ENCODE assay signal across 38 cellular contexts in the genomic region with DNA sequence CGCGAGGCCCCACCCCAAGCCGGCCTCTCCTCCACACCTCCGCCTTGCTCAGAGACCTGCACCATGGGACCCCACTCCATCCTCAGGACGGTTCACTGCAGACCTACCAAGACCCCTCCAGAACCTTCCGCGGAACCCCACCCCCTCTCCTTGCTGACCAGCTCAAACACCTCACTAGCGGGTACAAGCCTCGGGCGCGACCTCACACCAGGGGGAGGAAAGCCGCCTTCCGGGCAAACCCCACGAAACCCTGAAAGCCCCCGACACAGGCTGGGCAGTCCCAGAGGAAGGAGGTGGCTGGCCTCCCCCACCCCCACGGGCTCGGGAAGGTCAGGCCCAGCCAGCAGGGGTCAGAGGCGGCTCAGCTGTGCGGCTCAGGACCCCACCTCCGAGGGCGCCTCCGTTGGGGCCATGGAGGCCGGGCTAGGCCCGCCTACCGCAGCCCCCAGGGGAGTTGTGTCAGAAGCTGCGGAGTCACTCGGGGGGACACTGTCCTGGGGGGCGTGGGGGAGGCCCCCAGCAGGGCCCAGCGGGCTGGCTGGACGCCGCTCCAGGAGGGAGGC. TPM values are rescaled to one million over a fixed set of nuclear protein-coding genes. Genes with fewer than 3 reads are reported as not detected.
DNase-seq lines count a peak whose midpoint lies in the region; ATAC-seq, FAIRE-seq and TF ChIP-seq lines count a peak whose summit lies in the region.
"Had no signal": no experiment of that assay in that cellular context is flagged by ENCODE, and none has a peak within 500 bp of the region (broad histone marks: within the 10 kb centered on the region; RNA-seq: fewer than 3 reads in every experiment).

No MANE protein-coding gene starts in this region.

- no peak overlapping the region for H3K4me2 ChIP-seq in K562 (ENCODE audit: insufficient read depth, low read length)
- H3K4me2 ChIP-seq: PC-9 had no signal

- no peak for TF ChIP-seq RAD21 in K562 (CRISPR knock-in tag; conservative IDR thresholded peaks at IDR 0.05 in 1 of 2, IDR thresholded peaks at IDR 0.05 in 1 of 2)

- ATAC-seq in K562, result peak; percentile 11; the same call in 2 of the 3 replicates
- ATAC-seq: activated CD4-positive, alpha-beta T cell treated with anti-CD3 and anti-CD28 coated beads for 36 hours; activated CD8-positive, alpha-beta T cell treated with anti-CD3 and anti-CD28 coated beads for 36 hours; naive thymus-derived CD8-positive, alpha-beta T cell; stimulated activated memory B cell treated with anti-CD40 and anti-IgM and Interleukin-4, amounts not matched to agents 10 μg/mL and 1 μg/mL and 100 μg/mL, for 72 hours had no signal

- no peak for TF ChIP-seq CTCF in HEK293 (tag by site-specific recombination; IDR thresholded peaks at IDR 0.05)
- TF ChIP-seq CTCF in K562 (IDR thresholded peaks at IDR 0.05 in 2 of 3, conservative IDR thresholded peaks at IDR 0.05 in 1 of 3; ENCODE audit: insufficient read depth in 2 of 3, low read depth in 1 of 3, low read length in 3 of 3), result no peak
- no peak for TF ChIP-seq CTCF in nephron progenitor cell (IDR thresholded peaks at IDR 0.05)
- no peak for TF ChIP-seq CTCF in uterus (IDR thresholded peaks at IDR 0.05)
- TF ChIP-seq CTCF in GM13976 (IDR thresholded peaks at IDR 0.05; ENCODE audit: borderline replicate concordance, control extremely low read depth, extremely low read depth, insufficient read depth, missing control alignments), result no peak

- POLR2A ChIA-PET in HEK293 (lab: Yijun Ruan, JAX) (interaction anchor here (1.6 kb wide), 1 partner anchor 29 kb away, joined by 4 read pairs; the partner anchor contains the start of gene ABCA7), K562 (lab: Yijun Ruan, JAX) (interaction anchor here (1.7 kb wide), 1 partner anchor 10 kb away, joined by 7 read pairs; no protein-coding TSS in a partner anchor)

- WGBS in K562 (ENCODE audit: insufficient coverage, low coverage, missing lambda C conversion rate), result 100% methylated on average over 9 of the region's 31 CpGs

- H3K27me3 ChIP-seq in K562 (ENCODE audit: control insufficient read depth in 2 of 2, insufficient read depth in 2 of 2, low read length in 2 of 2) (no peaks in the 10 kb centered on the region), uterus (no peaks in the 10 kb centered on the region)
- H3K27me3 ChIP-seq: left lung had no signal

- no peak overlapping the region for H2AFZ ChIP-seq in K562 (ENCODE audit: low read depth, low read length)
- H2AFZ ChIP-seq: PC-9 had no signal

- no peaks in the 10 kb centered on the region for H3K4me1 Mint-ChIP-seq in nephron progenitor cell
- H3K4me1 Mint-ChIP-seq: activated CD4-positive, alpha-beta T cell treated with anti-CD3 and anti-CD28 coated beads for 36 hours had no signal

- TF ChIP-seq POLR2A in K562 (conservative IDR thresholded peaks at IDR 0.05) (peak; percentile 18; the same call in 1 of the 2 replicates), uterus (IDR thresholded peaks at IDR 0.05) (peak in 1 of 2 donors; percentile 0)

- H3K9me3 Mint-ChIP-seq in nephron progenitor cell, result no peaks in the 10 kb centered on the region
- H3K9me3 Mint-ChIP-seq: activated CD8-positive, alpha-beta T cell treated with anti-CD3 and anti-CD28 coated beads for 36 hours; activated naive CD4-positive, alpha-beta T cell treated with anti-CD3 and anti-CD28 coated beads for 36 hours; activated T-helper 1 cell treated with anti-CD3 and anti-CD28 coated beads, Interleukin-12 subunit alpha, Interleukin-12 subunit beta, Interleukin-2, Interleukin-4 antibody, amounts not matched to agents 30 ng/mL and 10 ng/mL and 1 ng/mL, durations not matched to agents 14 hours and 24 hours and 36 hours; naive thymus-derived CD8-positive, alpha-beta T cell; stimulated activated memory B cell treated with anti-CD40 and anti-IgM and Interleukin-4, amounts not matched to agents 10 μg/mL and 1 μg/mL and 100 μg/mL, for 72 hours had no signal

- intact Hi-C loops in K562 (cut with micrococcal nuclease) (no loop called here), uterus (cut with DNase I; ENCODE audit: low total_unique reads) (no loop called here)

- no peaks in the 10 kb centered on the region for H3K4me1 ChIP-seq in HEK293 (ENCODE audit: control insufficient read depth, insufficient read depth, low read length)
- H3K4me1 ChIP-seq in K562 (replicated peaks in 1 of 2; ENCODE audit: control insufficient read depth in 2 of 2, insufficient read depth in 2 of 2, low read length in 2 of 2), result peaks cover 0 to 78% of the 10 kb centered on the region in 2 experiments; a peak in 2 of 5 replicates
- H3K4me1 ChIP-seq in uterus, result no peaks in the 10 kb centered on the region
- H3K4me1 ChIP-seq: Caco-2 had no signal

- BruUV-seq in K562 (replicated peaks; lab: Mats Ljungman, UMichigan), result TSS peak; percentile 86

- H3K9ac ChIP-seq in K562 (ENCODE audit: insufficient read depth in 1 of 2, low read depth in 2 of 2, low read length in 2 of 2), result no peak overlapping the region

- DNase-seq in K562 (ENCODE audit: extremely low read depth in 1 of 4, low spot score in 3 of 4), result no peak
- no peak for DNase-seq in nephron progenitor cell
- DNase-seq in uterus, result peak in 1 of 2 donors; percentile 38
- DNase-seq in H4 (ENCODE audit: low spot score), result no peak
- no peak for DNase-seq in GM13976 (ENCODE audit: low spot score)
- no peak for DNase-seq in stimulated activated CD4-positive, alpha-beta T cell treated with anti-CD3 and anti-CD28 coated beads, Interleukin-2, amount 100 ng/mL, for 48 hours
- DNase-seq: activated CD4-positive, alpha-beta T cell treated with anti-CD3 and anti-CD28 coated beads for 36 hours; activated CD8-positive, alpha-beta memory T cell treated with anti-CD3 and anti-CD28 coated beads, Interleukin-2, amount 50 U/mL, for 48 hours; activated CD8-positive, alpha-beta T cell treated with anti-CD3 and anti-CD28 coated beads for 36 hours; activated naive CD4-positive, alpha-beta T cell treated with anti-CD3 and anti-CD28 coated beads for 36 hours; C1 segment of cervical spinal cord; Caco-2; central memory CD4-positive, alpha-beta T cell; cortex of kidney; effector memory CD4-positive, alpha-beta T cell; GOT3; Karpas-422; midbrain; naive thymus-derived CD8-positive, alpha-beta T cell; NCI-H1436; NCI-H2081 treated with DMSO at 0.1 percent for 48 hours; NCI-H2227 treated with DMSO at 0.1 percent for 48 hours; NCI-H526 treated with DMSO at 0.1 percent for 48 hours; PC-9; substantia nigra; SW 1271 had no signal

- no peaks in the 10 kb centered on the region for H3K9me1 ChIP-seq in K562 (ENCODE audit: control insufficient read depth, insufficient read depth, low read length)

- FAIRE-seq in K562 (lab: Jason Lieb, UNC), result no peak
- FAIRE-seq: islet of Langerhans had no signal

- peaks cover 20% of the 10 kb centered on the region for H3K79me2 ChIP-seq in K562 (ENCODE audit: control insufficient read depth, insufficient read depth, low read length)

- no peak for TF ChIP-seq EP300 in K562 (IDR thresholded peaks at IDR 0.05; ENCODE audit: low read length)

- H3K27me3 Mint-ChIP-seq in nephron progenitor cell (ENCODE audit: low read depth, poor library complexity), result no peaks in the 10 kb centered on the region
- H3K27me3 Mint-ChIP-seq: activated CD4-positive, alpha-beta T cell treated with anti-CD3 and anti-CD28 coated beads for 36 hours; activated CD8-positive, alpha-beta T cell treated with anti-CD3 and anti-CD28 coated beads for 36 hours; naive thymus-derived CD8-positive, alpha-beta T cell; stimulated activated memory B cell treated with anti-CD40 and anti-IgM and Interleukin-4, amounts not matched to agents 10 μg/mL and 1 μg/mL and 100 μg/mL, for 72 hours had no signal

- in situ Hi-C loops in K562 (cut with MboI), result no loop called here
- in situ Hi-C loops in GM13976 (cut with MboI; ENCODE audit: low sequenced_read_pairs, unreplicated experiment), result no loop called here

- no peak overlapping the region for H3K4me3 Mint-ChIP-seq in nephron progenitor cell
- H3K4me3 Mint-ChIP-seq: activated CD4-positive, alpha-beta T cell treated with anti-CD3 and anti-CD28 coated beads for 36 hours; activated CD8-positive, alpha-beta T cell treated with anti-CD3 and anti-CD28 coated beads for 36 hours; activated naive CD4-positive, alpha-beta T cell treated with anti-CD3 and anti-CD28 coated beads for 36 hours; activated T-helper 1 cell treated with anti-CD3 and anti-CD28 coated beads, Interleukin-12 subunit alpha, Interleukin-12 subunit beta, Interleukin-2, Interleukin-4 antibody, amounts not matched to agents 30 ng/mL and 10 ng/mL and 1 ng/mL, durations not matched to agents 14 hours and 24 hours and 36 hours; stimulated activated memory B cell treated with anti-CD40 and anti-IgM and Interleukin-4, amounts not matched to agents 10 μg/mL and 1 μg/mL and 100 μg/mL, for 72 hours had no signal

- H3K27ac Mint-ChIP-seq in nephron progenitor cell, result peak overlapping the region; percentile 54
- H3K27ac Mint-ChIP-seq: activated CD4-positive, alpha-beta T cell treated with anti-CD3 and anti-CD28 coated beads for 36 hours; activated CD8-positive, alpha-beta T cell treated with anti-CD3 and anti-CD28 coated beads for 36 hours; activated naive CD4-positive, alpha-beta T cell treated with anti-CD3 and anti-CD28 coated beads for 36 hours; activated T-helper 1 cell treated with anti-CD3 and anti-CD28 coated beads, Interleukin-12 subunit alpha, Interleukin-12 subunit beta, Interleukin-2, Interleukin-4 antibody, amounts not matched to agents 30 ng/mL and 10 ng/mL and 1 ng/mL, durations not matched to agents 14 hours and 24 hours and 36 hours; stimulated activated memory B cell treated with anti-CD40 and anti-IgM and Interleukin-4, amounts not matched to agents 10 μg/mL and 1 μg/mL and 100 μg/mL, for 72 hours had no signal

- H4K20me1 ChIP-seq in K562 (replicated peaks; ENCODE audit: control insufficient read depth, insufficient read depth, low read length), result 0 out of 2 replicates have a peak, but pooled peaks cover under 1% of the 10 kb centered on the region

- peaks cover 8% of the 10 kb centered on the region for H3K36me3 Mint-ChIP-seq in nephron progenitor cell (ENCODE audit: low read depth)

- H3K4me3 ChIP-seq in HEK293 (ENCODE audit: low read depth, low read length) (no peak overlapping the region), K562 (no peak overlapping the region), uterus (no peak overlapping the region)
- H3K4me3 ChIP-seq: left lung, PC-9 had no signal

- H3K36me3 ChIP-seq in HEK293 (ENCODE audit: control insufficient read depth in 2 of 2, insufficient read depth in 1 of 2, low read length in 2 of 2), result peaks cover 0 to 51% of the 10 kb centered on the region in 2 experiments; a peak in 1 of 3 replicates
- H3K36me3 ChIP-seq in K562 (ENCODE audit: control insufficient read depth, insufficient read depth, low read length), result peaks cover 59% of the 10 kb centered on the region; the same call in 2 of the 3 replicates
- no peaks in the 10 kb centered on the region for H3K36me3 ChIP-seq in uterus

- H3K27ac ChIP-seq in HEK293 (ENCODE audit: extremely low read depth, low read depth, low read length), result no peak overlapping the region
- no peak overlapping the region for H3K27ac ChIP-seq in K562 (ENCODE audit: extremely low read depth, low read depth, low read length)
- peak overlapping the region; percentile 61 to 74 for H3K27ac ChIP-seq in uterus
- H3K27ac ChIP-seq: epithelial cell of prostate, HL-60, PC-9, VCaP had no signal

- H3K9me3 ChIP-seq in HEK293 (ENCODE audit: control insufficient read depth, insufficient read depth, low read depth, low read length) (no peaks in the 10 kb centered on the region), K562 (replicated peaks; ENCODE audit: control insufficient read depth, insufficient read depth, low read depth, low read length) (no peaks in the 10 kb centered on the region), uterus (no peaks in the 10 kb centered on the region)
- H3K9me3 ChIP-seq: Caco-2, left lung had no signal

- CTCF ChIA-PET in HEK293 (lab: Yijun Ruan, JAX), result no interaction called here
- CTCF ChIA-PET in K562 (lab: Yijun Ruan, JAX; ENCODE audit: low intra/inter-chr PET ratio), result no interaction called here

RNA-seq across cellular contexts. Expression of gene GRIN3B, which starts 9.8 kb away (rescaled TPM):
- 0.32 and 0.88 TPM in 2 replicates for total RNA-seq in K562 (2011; cell fraction: chromatin; rRNA removed; ENCODE audit: low replicate concordance)
- 1.3 and 2.9 TPM in 2 replicates for total RNA-seq in K562 (2011; cell fraction: nucleolus; rRNA removed)
- 0.29 and 0.46 TPM in 2 replicates for total RNA-seq in K562 (2011; cell fraction: nucleoplasm; rRNA removed)
- total RNA-seq in K562 (2014; rRNA removed) (0.95 TPM in 1 of 2 replicates, not detected in the other), K562 (2014; rRNA removed; fragmentation: Illumina TruSeq; extraction: Trizol) (not detected in 2 replicates), K562 (2015; rRNA removed; fragmentation: Illumina TruSeq; extraction: Trizol) (not detected in 2 replicates), K562 (2021) (0.51 TPM in 1 of 2 replicates, not detected in the other), uterus (under 1 TPM in 1 of 4 donors, not detected in 3; 0.48 TPM)
- polyA plus RNA-seq in K562 (2011; rRNA removed) (0.06 and 0.23 TPM in 2 replicates), K562 (2014; fragmentation: Illumina TruSeq; extraction: Trizol) (not detected in 2 replicates), K562 (2014; fragmentation: Nextera tagmentation; extraction: Ambion mirVana) (not detected), K562 (2014; rRNA removed) (0.15 and 0.19 TPM in 2 replicates)
- polyA plus RNA-seq in K562 (2011; cell fraction: cytosol; rRNA removed), result 0.31 and 0.53 TPM in 2 replicates
- polyA plus RNA-seq in K562 (2011; cell fraction: nucleus; rRNA removed), result 2.2 and 2.5 TPM in 2 replicates
- polyA plus RNA-seq in K562 (2012), result 0.12 and 0.51 TPM in 2 replicates
- polyA minus RNA-seq in K562 (2011; rRNA and poly(A)+ RNA removed), result 0.06 TPM in 1 of 2 replicates, not detected in the other
- polyA minus RNA-seq in K562 (2011; cell fraction: cytosol; rRNA and poly(A)+ RNA removed), result not detected in 2 replicates
- 0.40 and 1.4 TPM in 2 replicates for polyA minus RNA-seq in K562 (2011; cell fraction: nucleus; rRNA and poly(A)+ RNA removed)
- total RNA-seq in H4 (2014; rRNA removed; shearing (Covaris generic)), result 0.23 TPM in 1 of 2 replicates, not detected in the other
- total RNA-seq: activated T-helper 1 cell treated with anti-CD3 and anti-CD28 coated beads, Interleukin-12 subunit alpha, Interleukin-12 subunit beta, Interleukin-2, Interleukin-4 antibody, amounts not matched to agents 30 ng/mL and 10 ng/mL and 1 ng/mL, durations not matched to agents 14 hours and 24 hours and 36 hours; naive thymus-derived CD8-positive, alpha-beta T cell had no signal
- polyA plus RNA-seq: naive thymus-derived CD8-positive, alpha-beta T cell had no signal

RNA-seq across cellular contexts. Expression of gene TMEM259, which starts 10.9 kb away (rescaled TPM):
- total RNA-seq in K562 (2011; cell fraction: chromatin; rRNA removed; ENCODE audit: low replicate concordance), result 157 and 512 TPM in 2 replicates
- total RNA-seq in K562 (2011; cell fraction: nucleolus; rRNA removed), result 498 and 541 TPM in 2 replicates
- 251 and 289 TPM in 2 replicates for total RNA-seq in K562 (2011; cell fraction: nucleoplasm; rRNA removed)
- total RNA-seq in K562 (2014; rRNA removed) (135 and 169 TPM in 2 replicates), K562 (2014; rRNA removed; fragmentation: Illumina TruSeq; extraction: Trizol) (13.4 and 18.5 TPM in 2 replicates), K562 (2015; rRNA removed; fragmentation: Illumina TruSeq; extraction: Trizol) (59.7 and 60.9 TPM in 2 replicates), K562 (2021) (176 and 193 TPM in 2 replicates), uterus (100 to 1,000 TPM in 1 of 4 donors, 10 to 100 TPM in 3; 47.4 to 164 (median 56.9) TPM)
- polyA plus RNA-seq in K562 (2011; rRNA removed) (83.2 and 158 TPM in 2 replicates), K562 (2014; fragmentation: Illumina TruSeq; extraction: Trizol) (63.6 and 79.5 TPM in 2 replicates), K562 (2014; fragmentation: Nextera tagmentation; extraction: Ambion mirVana) (under 1 TPM; 0.52 to 0.57 TPM), K562 (2014; rRNA removed) (225 and 231 TPM in 2 replicates)
- polyA plus RNA-seq in K562 (2011; cell fraction: cytosol; rRNA removed), result 163 and 311 TPM in 2 replicates
- polyA plus RNA-seq in K562 (2011; cell fraction: nucleus; rRNA removed), result 1,374 and 1,890 TPM in 2 replicates
- polyA plus RNA-seq in K562 (2012), result 118 and 187 TPM in 2 replicates
- polyA minus RNA-seq in K562 (2011; rRNA and poly(A)+ RNA removed), result 18.2 and 31.6 TPM in 2 replicates
- polyA minus RNA-seq in K562 (2011; cell fraction: cytosol; rRNA and poly(A)+ RNA removed), result 42.1 and 50.9 TPM in 2 replicates
- polyA minus RNA-seq in K562 (2011; cell fraction: nucleus; rRNA and poly(A)+ RNA removed), result 105 and 111 TPM in 2 replicates
- total RNA-seq in H4 (2014; rRNA removed; shearing (Covaris generic)), result 57.0 and 72.5 TPM in 2 replicates

RNA-seq across cellular contexts. Expression of gene RNU6-2, which starts 11.3 kb away (rescaled TPM):
- total RNA-seq in K562 (2011; cell fraction: chromatin; rRNA removed; ENCODE audit: low replicate concordance), result not detected in 2 replicates
- not detected in 2 replicates for total RNA-seq in K562 (2011; cell fraction: nucleolus; rRNA removed)
- total RNA-seq in K562 (2011; cell fraction: nucleoplasm; rRNA removed), result not detected in 2 replicates
- total RNA-seq in K562 (2014; rRNA removed), result not detected in 2 replicates
- not detected in 2 replicates for total RNA-seq in K562 (2014; rRNA removed; fragmentation: Illumina TruSeq; extraction: Trizol)
- total RNA-seq in K562 (2015; rRNA removed; fragmentation: Illumina TruSeq; extraction: Trizol), result not detected in 2 replicates
- total RNA-seq in K562 (2021), result not detected in 2 replicates
- polyA plus RNA-seq in K562 (2011; rRNA removed), result not detected in 2 replicates
- not detected in 2 replicates for polyA plus RNA-seq in K562 (2011; cell fraction: cytosol; rRNA removed)
- polyA plus RNA-seq in K562 (2011; cell fraction: nucleus; rRNA removed), result not detected in 2 replicates
- not detected in 2 replicates for polyA plus RNA-seq in K562 (2012)
- not detected in 2 replicates for polyA plus RNA-seq in K562 (2014; fragmentation: Illumina TruSeq; extraction: Trizol)
- polyA plus RNA-seq in K562 (2014; fragmentation: Nextera tagmentation; extraction: Ambion mirVana), result not detected
- polyA plus RNA-seq in K562 (2014; rRNA removed), result not detected in 2 replicates
- polyA minus RNA-seq in K562 (2011; rRNA and poly(A)+ RNA removed), result under 0.01 TPM in 2 replicates
- 667 TPM in 1 of 2 replicates, not detected in the other for polyA minus RNA-seq in K562 (2011; cell fraction: cytosol; rRNA and poly(A)+ RNA removed)
- polyA minus RNA-seq in K562 (2011; cell fraction: nucleus; rRNA and poly(A)+ RNA removed), result under 0.01 TPM in 1 of 2 replicates, not detected in the other
- total RNA-seq in uterus, result not detected
- total RNA-seq in H4 (2014; rRNA removed; shearing (Covaris generic)), result not detected in 2 replicates
- total RNA-seq: activated CD4-positive, alpha-beta T cell treated with anti-CD3 and anti-CD28 coated beads for 36 hours; activated CD8-positive, alpha-beta T cell treated with anti-CD3 and anti-CD28 coated beads for 36 hours; activated naive CD4-positive, alpha-beta T cell treated with anti-CD3 and anti-CD28 coated beads for 36 hours; activated T-helper 1 cell treated with anti-CD3 and anti-CD28 coated beads, Interleukin-12 subunit alpha, Interleukin-12 subunit beta, Interleukin-2, Interleukin-4 antibody, amounts not matched to agents 30 ng/mL and 10 ng/mL and 1 ng/mL, durations not matched to agents 14 hours and 24 hours and 36 hours; Caco-2; G401; left lung; naive thymus-derived CD8-positive, alpha-beta T cell; omental fat pad; PC-9; pulmonary artery endothelial cell had no signal
- polyA plus RNA-seq: adipose tissue; naive thymus-derived CD8-positive, alpha-beta T cell had no signal

RNA-seq across cellular contexts. Expression of gene CNN2, which starts 16.4 kb away (rescaled TPM):
- 25.1 and 70.9 TPM in 2 replicates for total RNA-seq in K562 (2011; cell fraction: chromatin; rRNA removed; ENCODE audit: low replicate concordance)
- 40.8 and 41.4 TPM in 2 replicates for total RNA-seq in K562 (2011; cell fraction: nucleolus; rRNA removed)
- total RNA-seq in K562 (2011; cell fraction: nucleoplasm; rRNA removed), result 34.4 and 52.1 TPM in 2 replicates
- 82.3 and 124 TPM in 2 replicates for total RNA-seq in K562 (2014; rRNA removed)
- 33.7 and 45.6 TPM in 2 replicates for total RNA-seq in K562 (2014; rRNA removed; fragmentation: Illumina TruSeq; extraction: Trizol)
- total RNA-seq in K562 (2015; rRNA removed; fragmentation: Illumina TruSeq; extraction: Trizol), result 52.7 and 54.9 TPM in 2 replicates
- total RNA-seq in K562 (2021), result 161 and 174 TPM in 2 replicates
- polyA plus RNA-seq in K562 (2011; rRNA removed), result 36.4 and 61.3 TPM in 2 replicates
- polyA plus RNA-seq in K562 (2011; cell fraction: cytosol; rRNA removed), result 82.9 and 105 TPM in 2 replicates
- polyA plus RNA-seq in K562 (2011; cell fraction: nucleus; rRNA removed), result 42.5 and 55.7 TPM in 2 replicates
- 82.7 and 152 TPM in 2 replicates for polyA plus RNA-seq in K562 (2012)
- polyA plus RNA-seq in K562 (2014; fragmentation: Illumina TruSeq; extraction: Trizol), result 123 and 158 TPM in 2 replicates
- 10 to 100 TPM; 12.1 to 12.8 TPM for polyA plus RNA-seq in K562 (2014; fragmentation: Nextera tagmentation; extraction: Ambion mirVana)
- 71.3 and 73.3 TPM in 2 replicates for polyA plus RNA-seq in K562 (2014; rRNA removed)
- 45.8 and 50.7 TPM in 2 replicates for polyA minus RNA-seq in K562 (2011; rRNA and poly(A)+ RNA removed)
- polyA minus RNA-seq in K562 (2011; cell fraction: cytosol; rRNA and poly(A)+ RNA removed), result 132 and 161 TPM in 2 replicates
- 9.0 and 15.9 TPM in 2 replicates for polyA minus RNA-seq in K562 (2011; cell fraction: nucleus; rRNA and poly(A)+ RNA removed)
- total RNA-seq in uterus, result 100 to 1,000 TPM in 2 of 4 donors, 10 to 100 TPM in 2; 14.3 to 186 (median 88.5) TPM
- total RNA-seq in H4 (2014; rRNA removed; shearing (Covaris generic)), result 111 and 123 TPM in 2 replicates

RNA-seq across cellular contexts. Expression of gene WDR18, which starts 25.9 kb away (rescaled TPM):
- 32.2 and 119 TPM in 2 replicates for total RNA-seq in K562 (2011; cell fraction: chromatin; rRNA removed; ENCODE audit: low replicate concordance)
- 140 and 174 TPM in 2 replicates for total RNA-seq in K562 (2011; cell fraction: nucleolus; rRNA removed)
- total RNA-seq in K562 (2011; cell fraction: nucleoplasm; rRNA removed), result 50.0 and 55.1 TPM in 2 replicates
- total RNA-seq in K562 (2014; rRNA removed), result 181 and 210 TPM in 2 replicates
- total RNA-seq in K562 (2014; rRNA removed; fragmentation: Illumina TruSeq; extraction: Trizol), result 13.0 and 15.5 TPM in 2 replicates
- 37.6 and 45.0 TPM in 2 replicates for total RNA-seq in K562 (2015; rRNA removed; fragmentation: Illumina TruSeq; extraction: Trizol)
- 128 and 134 TPM in 2 replicates for total RNA-seq in K562 (2021)
- 30.1 and 47.8 TPM in 2 replicates for polyA plus RNA-seq in K562 (2011; rRNA removed)
- polyA plus RNA-seq in K562 (2011; cell fraction: cytosol; rRNA removed), result 62.1 and 244 TPM in 2 replicates
- polyA plus RNA-seq in K562 (2011; cell fraction: nucleus; rRNA removed), result 137 and 203 TPM in 2 replicates
- 73.6 and 92.2 TPM in 2 replicates for polyA plus RNA-seq in K562 (2012)
- 16.3 and 52.9 TPM in 2 replicates for polyA plus RNA-seq in K562 (2014; fragmentation: Illumina TruSeq; extraction: Trizol)
- polyA plus RNA-seq in K562 (2014; fragmentation: Nextera tagmentation; extraction: Ambion mirVana), result 1 to 10 TPM in 1 of 2 experiments, under 1 TPM in 1; 0.65 to 1.1 TPM
- polyA plus RNA-seq in K562 (2014; rRNA removed), result 106 and 130 TPM in 2 replicates
- 17.0 and 26.0 TPM in 2 replicates for polyA minus RNA-seq in K562 (2011; rRNA and poly(A)+ RNA removed)
- polyA minus RNA-seq in K562 (2011; cell fraction: cytosol; rRNA and poly(A)+ RNA removed), result 90.0 and 91.8 TPM in 2 replicates
- polyA minus RNA-seq in K562 (2011; cell fraction: nucleus; rRNA and poly(A)+ RNA removed), result 52.1 and 52.4 TPM in 2 replicates
- 10 to 100 TPM; 13.6 to 34.9 (median 17.3) TPM for total RNA-seq in uterus
- 61.9 and 77.2 TPM in 2 replicates for total RNA-seq in H4 (2014; rRNA removed; shearing (Covaris generic))

Comparison
In these comparisons a context has a peak if more than half of its experiments do, and no peak if none do; other contexts are left out.
1. H3K27ac ChIP-seq: peak in uterus (2 of 2); none in HEK293 (single experiment) and K562 (single experiment).